ENCODE assay signal across 14 cellular contexts in the genomic region with DNA sequence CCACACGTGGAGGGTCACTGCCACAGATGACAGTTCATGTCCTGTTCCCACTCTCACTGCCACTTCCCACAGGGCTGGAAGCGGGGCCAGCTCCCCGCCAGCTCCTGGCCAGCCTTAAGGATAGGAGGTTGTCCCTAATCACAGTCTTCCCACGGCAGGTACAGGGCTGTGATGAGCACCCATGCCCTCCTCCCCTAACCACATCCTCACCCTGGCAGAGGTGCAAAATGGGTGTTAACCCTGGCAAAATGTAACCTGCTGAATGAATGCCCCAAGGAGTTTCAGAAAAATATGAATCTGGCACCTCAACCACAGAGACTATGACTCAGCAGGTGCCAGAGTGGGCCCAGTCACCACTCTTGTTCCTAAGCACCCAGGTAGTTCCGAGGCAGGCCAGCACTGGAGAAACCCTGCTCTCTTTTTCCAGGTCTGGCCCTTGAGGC.
A peak's percentile ranks its signal among the peaks of the same experiment; 100 is the strongest.
DNase-seq lines count a peak whose midpoint lies in the region; ATAC-seq and TF ChIP-seq lines count a peak whose summit lies in the region.
"Had no signal": no experiment of that assay in that cellular context is flagged by ENCODE, and none has a peak within 500 bp of the region (broad histone marks: within the 10 kb centered on the region; RNA-seq: fewer than 3 reads in every experiment).

No MANE protein-coding gene starts in this region.

- no peak overlapping the region for H3K4me3 Mint-ChIP-seq in activated T-cell treated with anti-CD3 and anti-CD28 coated beads, Interleukin-2, amount 50 U/mL, for 24 hours
- H3K4me3 Mint-ChIP-seq in effector memory CD8-positive, alpha-beta T cell = peak overlapping the region; percentile 57 to 71
- H3K4me3 Mint-ChIP-seq in stimulated activated effector memory CD8-positive, alpha-beta T cell treated with anti-CD3 and anti-CD28 coated beads, Interleukin-12 subunit alpha, Interleukin-12 subunit beta, amount 100 ng/mL, for 72 hours = peak overlapping the region; percentile 29
- H3K4me3 Mint-ChIP-seq: neural crest cell had no signal

- peak overlapping the region; percentile 99 for H3K27ac ChIP-seq in PC-9
- H3K27ac ChIP-seq: adrenal gland, dorsolateral prefrontal cortex, uterus had no signal

- POLR2A ChIA-PET in PC-9 (lab: Charles Lee; ENCODE audit: unreplicated experiment) = interaction anchor here (0.7 kb wide), 2 partner anchors 38 to 185 kb away, joined by 4 to 7 read pairs; a partner anchor contains a TSS

- H3K4me2 ChIP-seq in PC-9 = peak overlapping the region; percentile 77
- H3K4me2 ChIP-seq: smooth muscle cell had no signal

- no peaks in the 10 kb centered on the region for H4K20me1 ChIP-seq in PC-9 (ENCODE audit: insufficient read depth)

- H3K4me1 ChIP-seq in PC-9 (replicated peaks; ENCODE audit: insufficient read depth) (peaks cover 69% of the 10 kb centered on the region), BE2C (no peaks in the 10 kb centered on the region)
- H3K4me1 ChIP-seq: adrenal gland, uterus had no signal

- H3K27ac Mint-ChIP-seq in activated T-cell treated with anti-CD3 and anti-CD28 coated beads, Interleukin-2, amount 50 U/mL, for 24 hours = no peak overlapping the region
- peak overlapping the region; percentile 67 to 80 for H3K27ac Mint-ChIP-seq in effector memory CD8-positive, alpha-beta T cell
- H3K27ac Mint-ChIP-seq in stimulated activated effector memory CD8-positive, alpha-beta T cell treated with anti-CD3 and anti-CD28 coated beads, Interleukin-12 subunit alpha, Interleukin-12 subunit beta, amount 100 ng/mL, for 72 hours = peak overlapping the region; percentile 61

- no peaks in the 10 kb centered on the region for H3K9me2 ChIP-seq in PC-9 (ENCODE audit: insufficient read depth)

- H3K79me2 ChIP-seq in PC-9 (ENCODE audit: low read depth) = peaks cover 23% of the 10 kb centered on the region

- intact Hi-C loops in PC-9 (cut with micrococcal nuclease; ENCODE audit: unreplicated experiment) = loop anchor here (1.0 to 5.0 kb wide), 4 partner anchors 40 to 191 kb away; no protein-coding TSS in a partner anchor

- H3K4me3 ChIP-seq in PC-9 (peak overlapping the region; percentile 38; the same call in 1 of the 2 replicates), BE2C (ENCODE audit: low read depth, low read length) (no peak overlapping the region)
- H3K4me3 ChIP-seq: adrenal gland, dorsolateral prefrontal cortex, smooth muscle cell, uterus had no signal

- peak; percentile 34 to 37 for DNase-seq in activated T-cell treated with anti-CD3 and anti-CD28 coated beads, Interleukin-2, amount 50 U/mL, for 48 hours
- no peak for DNase-seq in activated T-cell treated with anti-CD3 and anti-CD28 coated beads, Interleukin-2, amount 50 U/mL, for 24 hours
- DNase-seq in PC-9 = peak; percentile 85 to 93
- DNase-seq in effector memory CD8-positive, alpha-beta T cell = peak; percentile 18 to 24 (median 22)
- peak; percentile 4 to 61 for DNase-seq in stimulated activated effector memory CD8-positive, alpha-beta T cell treated with anti-CD3 and anti-CD28 coated beads, Interleukin-12 subunit alpha, Interleukin-12 subunit beta, amount 100 ng/mL, for 72 hours (ENCODE audit: low spot score in 2 of 2)
- no peak for DNase-seq in BE2C
- DNase-seq in activated CD4-positive, CD25-positive, alpha-beta regulatory T cell (lab: John Stamatoyannopoulos, UW) = no peak
- DNase-seq: activated CD4-positive, alpha-beta T cell treated with anti-CD3 and anti-CD28 coated beads, Interleukin-2, amount 50 U/mL, for 1 hour; adrenal gland; uterus had no signal

- H3K9me3 ChIP-seq in PC-9 (ENCODE audit: insufficient read depth, low read depth) = peaks cover 10% of the 10 kb centered on the region
- H3K9me3 ChIP-seq in BE2C = no peaks in the 10 kb centered on the region
- H3K9me3 ChIP-seq: adrenal gland, uterus had no signal

- ATAC-seq in effector memory CD8-positive, alpha-beta T cell (replicated peaks) = peak; percentile 93
- peak; percentile 96 for ATAC-seq in stimulated activated effector memory CD8-positive, alpha-beta T cell treated with anti-CD3 and anti-CD28 coated beads, Interleukin-12 subunit alpha, Interleukin-12 subunit beta, amount 100 ng/mL, for 72 hours
- ATAC-seq in HG03280 (IDR thresholded peaks at IDR 0.05; ENCODE audit: unreplicated experiment) = no peak

- CTCF ChIA-PET in PC-9 (lab: Charles Lee) = no interaction called here

- H3K4me1 Mint-ChIP-seq in activated T-cell treated with anti-CD3 and anti-CD28 coated beads, Interleukin-2, amount 50 U/mL, for 24 hours (ENCODE audit: low read depth) = peaks cover 8% of the 10 kb centered on the region
- H3K4me1 Mint-ChIP-seq in effector memory CD8-positive, alpha-beta T cell (ENCODE audit: low read depth in 2 of 2) = peaks cover 12 to 20% of the 10 kb centered on the region in 2 donors
- H3K4me1 Mint-ChIP-seq in stimulated activated effector memory CD8-positive, alpha-beta T cell treated with anti-CD3 and anti-CD28 coated beads, Interleukin-12 subunit alpha, Interleukin-12 subunit beta, amount 100 ng/mL, for 72 hours = peaks cover 20% of the 10 kb centered on the region
- H3K4me1 Mint-ChIP-seq: neural crest cell had no signal

- peaks cover 3% of the 10 kb centered on the region for H3K9me3 Mint-ChIP-seq in activated T-cell treated with anti-CD3 and anti-CD28 coated beads, Interleukin-2, amount 50 U/mL, for 24 hours
- no peaks in the 10 kb centered on the region for H3K9me3 Mint-ChIP-seq in effector memory CD8-positive, alpha-beta T cell
- H3K9me3 Mint-ChIP-seq in stimulated activated effector memory CD8-positive, alpha-beta T cell treated with anti-CD3 and anti-CD28 coated beads, Interleukin-12 subunit alpha, Interleukin-12 subunit beta, amount 100 ng/mL, for 72 hours = no peaks in the 10 kb centered on the region

- H3K36me3 Mint-ChIP-seq in activated T-cell treated with anti-CD3 and anti-CD28 coated beads, Interleukin-2, amount 50 U/mL, for 24 hours (ENCODE audit: low read depth) = no peaks in the 10 kb centered on the region
- H3K36me3 Mint-ChIP-seq in effector memory CD8-positive, alpha-beta T cell (ENCODE audit: insufficient read depth) = no peaks in the 10 kb centered on the region
- H3K36me3 Mint-ChIP-seq in stimulated activated effector memory CD8-positive, alpha-beta T cell treated with anti-CD3 and anti-CD28 coated beads, Interleukin-12 subunit alpha, Interleukin-12 subunit beta, amount 100 ng/mL, for 72 hours = no peaks in the 10 kb centered on the region

- BruUV-seq in PC-9 (replicated peaks; lab: Mats Ljungman, UMichigan) = no TSS peak

- no peaks in the 10 kb centered on the region for H3K36me3 ChIP-seq in PC-9 (ENCODE audit: low read depth)
- H3K36me3 ChIP-seq in BE2C = no peaks in the 10 kb centered on the region
- H3K36me3 ChIP-seq: adrenal gland, uterus had no signal

- H3F3A ChIP-seq in PC-9 (ENCODE audit: insufficient read depth, low read depth) = peaks cover 56% of the 10 kb centered on the region

- no peaks in the 10 kb centered on the region for H3K27me3 ChIP-seq in PC-9 (ENCODE audit: insufficient read depth, low read depth)
- H3K27me3 ChIP-seq in BE2C = no peaks in the 10 kb centered on the region
- H3K27me3 ChIP-seq: adrenal gland, uterus had no signal

- H2AFZ ChIP-seq in PC-9 = 0 out of 2 replicates have a peak overlapping the region, but pooled peaks have one; percentile 45

- peaks cover 51% of the 10 kb centered on the region for H3K27me3 Mint-ChIP-seq in activated T-cell treated with anti-CD3 and anti-CD28 coated beads, Interleukin-2, amount 50 U/mL, for 24 hours
- H3K27me3 Mint-ChIP-seq in effector memory CD8-positive, alpha-beta T cell = peaks cover 21 to 52% of the 10 kb centered on the region in 2 donors

- TF ChIP-seq CTCF in PC-9 (conservative IDR thresholded peaks at IDR 0.05) (no peak), BE2C (IDR thresholded peaks at IDR 0.05; ENCODE audit: low read depth, low read length) (no peak)

Comparison
In these comparisons a context has a peak if more than half of its experiments do, and no peak if none do; other contexts are left out.
1. DNase-seq: peak in activated T-cell treated with anti-CD3 and anti-CD28 coated beads, Interleukin-2, amount 50 U/mL, for 48 hours (2 of 2), PC-9 (2 of 2), effector memory CD8-positive, alpha-beta T cell (3 of 3) and stimulated activated effector memory CD8-positive, alpha-beta T cell treated with anti-CD3 and anti-CD28 coated beads, Interleukin-12 subunit alpha, Interleukin-12 subunit beta, amount 100 ng/mL, for 72 hours (2 of 2); none in activated T-cell treated with anti-CD3 and anti-CD28 coated beads, Interleukin-2, amount 50 U/mL, for 24 hours (single experiment), BE2C (single experiment) and activated CD4-positive, CD25-positive, alpha-beta regulatory T cell (0 of 4).